10 cellular contexts compared by ENCODE assay signal in genomic region chr6:111668410-111668809, GRCh38.
DNase-seq lines count a peak whose midpoint lies in the region; ATAC-seq and TF ChIP-seq lines count a peak whose summit lies in the region.
"Had no signal": no experiment of that assay in that cellular context is flagged by ENCODE, and none has a peak within 500 bp of the region (broad histone marks: within the 10 kb centered on the region; RNA-seq: fewer than 3 reads in every experiment).

No MANE protein-coding gene starts in this region.

- no peaks in the 10 kb centered on the region for H3K9me3 ChIP-seq in testis
- H3K9me3 ChIP-seq: BLaER1 treated with 17β-estradiol and CSF1 and Interleukin-3, amounts not matched to agents 10 nM and 100 nM had no signal

- WGBS in testis, 2 donors, result 35 to 74% methylated on average over 5 of the region's 5 CpGs

- peak overlapping the region; percentile 94 for H3K27ac Mint-ChIP-seq in activated T-cell treated with anti-CD3 and anti-CD28 coated beads, Interleukin-2, amount 50 U/mL, for 72 hours

- TF ChIP-seq CTCF in brain microvascular endothelial cell (IDR thresholded peaks at IDR 0.05; ENCODE audit: low read depth, low read length, missing control alignments) (peak; percentile 63), testis (IDR thresholded peaks at IDR 0.05) (peak in 2 of 3 experiments; percentile 19 to 30)

- peaks cover 16% of the 10 kb centered on the region for H3K4me1 ChIP-seq in testis

- no peak for ATAC-seq in activated T-cell treated with anti-CD3 and anti-CD28 coated beads, Interleukin-2, amount 50 U/mL, for 72 hours (replicated peaks in 1 of 2)
- no peak for ATAC-seq in activated T-cell treated with anti-CD3 and anti-CD28 coated beads, Interleukin-2, amount 50 U/mL, for 4 hours

- in situ Hi-C loops in brain microvascular endothelial cell (cut with HindIII; ENCODE audit: low pct_ligation_motif_present, low sequenced_read_pairs), result no loop called here

- H3K27me3 Mint-ChIP-seq in activated T-cell treated with anti-CD3 and anti-CD28 coated beads, Interleukin-2, amount 50 U/mL, for 72 hours (ENCODE audit: low read depth), result no peaks in the 10 kb centered on the region
- H3K27me3 Mint-ChIP-seq in activated T-cell treated with anti-CD3 and anti-CD28 coated beads, Interleukin-2, amount 50 U/mL, for 4 hours (ENCODE audit: low read depth), result no peaks in the 10 kb centered on the region

- no peaks in the 10 kb centered on the region for H3K9me3 Mint-ChIP-seq in activated T-cell treated with anti-CD3 and anti-CD28 coated beads, Interleukin-2, amount 50 U/mL, for 72 hours
- no peaks in the 10 kb centered on the region for H3K9me3 Mint-ChIP-seq in activated T-cell treated with anti-CD3 and anti-CD28 coated beads, Interleukin-2, amount 50 U/mL, for 4 hours

- H3K27me3 ChIP-seq in brain microvascular endothelial cell (replicated peaks) (no peaks in the 10 kb centered on the region), testis (no peaks in the 10 kb centered on the region)
- H3K27me3 ChIP-seq: BLaER1 treated with 17β-estradiol and CSF1 and Interleukin-3, amounts not matched to agents 10 nM and 100 nM had no signal

- peaks cover 22 to 51% of the 10 kb centered on the region in 2 donors for H3K36me3 Mint-ChIP-seq in activated T-cell treated with anti-CD3 and anti-CD28 coated beads, Interleukin-2, amount 50 U/mL, for 72 hours (ENCODE audit: insufficient read depth in 2 of 2)
- peaks cover 62% of the 10 kb centered on the region for H3K36me3 Mint-ChIP-seq in activated T-cell treated with anti-CD3 and anti-CD28 coated beads, Interleukin-2, amount 50 U/mL, for 4 hours (ENCODE audit: insufficient read depth)

- no peak for DNase-seq in activated T-cell treated with anti-CD3 and anti-CD28 coated beads, Interleukin-2, amount 50 U/mL, for 72 hours
- DNase-seq in activated T-cell treated with anti-CD3 and anti-CD28 coated beads, Interleukin-2, amount 50 U/mL, for 4 hours, result no peak
- DNase-seq in brain microvascular endothelial cell, result no peak
- peak; percentile 45 for DNase-seq in iPS-NIHi7 (ENCODE audit: extremely low spot score)
- DNase-seq in testis, result no peak
- no peak for DNase-seq in RKO (ENCODE audit: low spot score)
- no peak for DNase-seq in T1000 (lab: John Stamatoyannopoulos, UW)
- no peak for DNase-seq in DMS79 (lab: John Stamatoyannopoulos, UW)
- DNase-seq: stimulated activated CD4-positive, alpha-beta T cell treated with anti-CD3 and anti-CD28 coated beads, Interleukin-1b, Interleukin-23, amount 100 ng/mL, for 48 hours had no signal

- peaks cover 13% of the 10 kb centered on the region for H3K4me1 Mint-ChIP-seq in activated T-cell treated with anti-CD3 and anti-CD28 coated beads, Interleukin-2, amount 50 U/mL, for 72 hours (ENCODE audit: low read depth)
- no peaks in the 10 kb centered on the region for H3K4me1 Mint-ChIP-seq in activated T-cell treated with anti-CD3 and anti-CD28 coated beads, Interleukin-2, amount 50 U/mL, for 4 hours (ENCODE audit: low read depth)

- H3K4me3 ChIP-seq in brain microvascular endothelial cell (ENCODE audit: low read depth, low read length), result no peak overlapping the region
- no peak overlapping the region for H3K4me3 ChIP-seq in testis
- H3K4me3 ChIP-seq: BLaER1 treated with 17β-estradiol and CSF1 and Interleukin-3, amounts not matched to agents 10 nM and 100 nM had no signal

- peaks cover 17% of the 10 kb centered on the region for H3K36me3 ChIP-seq in brain microvascular endothelial cell (replicated peaks)
- no peaks in the 10 kb centered on the region for H3K36me3 ChIP-seq in testis (ENCODE audit: low read depth, missing control alignments)

- no peak for TF ChIP-seq POLR2A in testis (IDR thresholded peaks at IDR 0.05)

- intact Hi-C loops in testis (cut with DNase I; ENCODE audit: low total_unique reads), result no loop called here

- no peak overlapping the region for H3K4me3 Mint-ChIP-seq in activated T-cell treated with anti-CD3 and anti-CD28 coated beads, Interleukin-2, amount 50 U/mL, for 72 hours
- H3K4me3 Mint-ChIP-seq in activated T-cell treated with anti-CD3 and anti-CD28 coated beads, Interleukin-2, amount 50 U/mL, for 4 hours, result no peak overlapping the region

- H3K27ac ChIP-seq in brain microvascular endothelial cell (no peak overlapping the region), testis (no peak overlapping the region)
- H3K27ac ChIP-seq: BLaER1 treated with 17β-estradiol and CSF1 and Interleukin-3, amounts not matched to agents 10 nM and 100 nM had no signal
